Comparison of ENCODE assay signal across 8 cellular contexts in genomic region chr7:99372275-99373085, GRCh38. TPM values are rescaled to one million over a fixed set of nuclear protein-coding genes. Genes with fewer than 3 reads are reported as not detected.
DNase-seq lines count a peak whose midpoint lies in the region; ATAC-seq and TF ChIP-seq lines count a peak whose summit lies in the region.
"Had no signal": no experiment of that assay in that cellular context is flagged by ENCODE, and none has a peak within 500 bp of the region (broad histone marks: within the 10 kb centered on the region; RNA-seq: fewer than 3 reads in every experiment).

No MANE protein-coding gene starts in this region.

- H3K79me2 ChIP-seq in H9 (ENCODE audit: insufficient read depth, low read length): no peaks in the 10 kb centered on the region

- ATAC-seq in WTC11: no peak
- ATAC-seq in heart right ventricle: peak in 3 of 8 donors; percentile 7 to 36 (median 24)
- ATAC-seq in HG03097 (IDR thresholded peaks at IDR 0.05; ENCODE audit: low FRiP score, unreplicated experiment): no peak
- no peak for ATAC-seq in GM19463 (IDR thresholded peaks at IDR 0.05; ENCODE audit: unreplicated experiment)

- H4K8ac ChIP-seq in H9 (replicated peaks; ENCODE audit: insufficient read length, low read depth, low read length): no peak overlapping the region

- H3K27me3 ChIP-seq in H9 (ENCODE audit: insufficient read depth, low read length) (no peaks in the 10 kb centered on the region), heart right ventricle (no peaks in the 10 kb centered on the region), skeletal muscle satellite cell (ENCODE audit: control insufficient read depth, insufficient read depth, low read length) (no peaks in the 10 kb centered on the region)

- H3K9me3 ChIP-seq in H9 (ENCODE audit: control insufficient read depth, low read depth, low read length): no peaks in the 10 kb centered on the region
- no peaks in the 10 kb centered on the region for H3K9me3 ChIP-seq in heart right ventricle
- H3K9me3 ChIP-seq in skeletal muscle satellite cell (replicated peaks; ENCODE audit: low read length): no peaks in the 10 kb centered on the region

- H3K27ac Mint-ChIP-seq in H9: peak overlapping the region in 2 of 3 experiments; percentile 42 to 58; a peak in 3 of 7 replicates
- H3K27ac Mint-ChIP-seq in WTC11: no peak overlapping the region; the same call in 1 of the 2 replicates

- H3K9me3 Mint-ChIP-seq in H9 (no peaks in the 10 kb centered on the region), WTC11 (no peaks in the 10 kb centered on the region)

- H2BK20ac ChIP-seq in H9 (ENCODE audit: low read depth, low read length, poor library complexity, severe bottlenecking): no peak overlapping the region

- TF ChIP-seq CTCF in H9 (conservative IDR thresholded peaks at IDR 0.05): no peak
- TF ChIP-seq CTCF in WTC11 (IDR thresholded peaks at IDR 0.05): no peak
- no peak for TF ChIP-seq CTCF in heart right ventricle (IDR thresholded peaks at IDR 0.05)

- no peak overlapping the region; the same call in 1 of the 2 replicates for H3K14ac ChIP-seq in H9 (ENCODE audit: insufficient read depth, low read length)

- H3K4ac ChIP-seq in H9 (ENCODE audit: low read depth, low read length): no peak overlapping the region

- no peak overlapping the region for H2BK15ac ChIP-seq in H9 (ENCODE audit: low read depth, low read length)

- no peak overlapping the region for H3T11ph ChIP-seq in H9 (ENCODE audit: low read length)

- H3K56ac ChIP-seq in H9 (ENCODE audit: insufficient read length, low read depth, low read length): no peak overlapping the region

- H3K36me3 Mint-ChIP-seq in H9 (ENCODE audit: insufficient read depth in 1 of 3, low read depth in 3 of 3): peaks cover under 1 to 5% (median 3%) of the 10 kb centered on the region in 3 experiments; a peak in 5 of 7 replicates
- H3K36me3 Mint-ChIP-seq in WTC11: peaks cover under 1% of the 10 kb centered on the region

- no peaks in the 10 kb centered on the region for H3K79me1 ChIP-seq in H9 (ENCODE audit: insufficient read depth, low read depth, low read length, poor library complexity, severe bottlenecking)

- H3K23ac ChIP-seq in H9 (ENCODE audit: insufficient read length, low read depth, low read length): no peak overlapping the region

- H2BK120ac ChIP-seq in H9 (ENCODE audit: low read depth, low read length, poor library complexity, severe bottlenecking): no peak overlapping the region

- H2BK5ac ChIP-seq in H9 (ENCODE audit: insufficient read length, low read length): no peak overlapping the region

- peaks cover 13% of the 10 kb centered on the region for H3K27me3 Mint-ChIP-seq in H9 (ENCODE audit: low read depth)
- peaks cover 12% of the 10 kb centered on the region for H3K27me3 Mint-ChIP-seq in WTC11 (ENCODE audit: low read depth)

- POLR2A ChIA-PET in WTC11 (lab: Charles Lee): interaction anchor here (0.5 to 2.0 kb wide), 3 partner anchors 15 to 36 kb away, joined by 3 to 8 read pairs (median 3); partner anchors contain the start of genes BUD31 and PDAP1

- H4K20me1 ChIP-seq in H9 (ENCODE audit: control insufficient read depth, insufficient read depth, insufficient read length): no peaks in the 10 kb centered on the region

- no peak overlapping the region for H2AFZ ChIP-seq in H9 (ENCODE audit: low read length)

- no peak overlapping the region for H3K27ac ChIP-seq in H9 (ENCODE audit: insufficient read length, low read depth, low read length)
- peak overlapping the region in 8 of 10 donors; percentile 16 to 62 (median 45) for H3K27ac ChIP-seq in heart right ventricle

- no peak overlapping the region for H3K4me2 ChIP-seq in H9 (ENCODE audit: insufficient read depth, insufficient read length, low read length)
- peak overlapping the region; percentile 62 for H3K4me2 ChIP-seq in skeletal muscle satellite cell (ENCODE audit: low read length)

- H4K5ac ChIP-seq in H9 (ENCODE audit: insufficient read length, low read depth, low read length): no peak overlapping the region

- H3K4me1 ChIP-seq in H9 (ENCODE audit: insufficient read depth, low read length): no peaks in the 10 kb centered on the region
- H3K4me1 ChIP-seq in heart right ventricle: peaks cover 0 to 38% (median 21%) of the 10 kb centered on the region in 9 donors
- peaks cover 20% of the 10 kb centered on the region for H3K4me1 ChIP-seq in skeletal muscle satellite cell (ENCODE audit: control insufficient read depth, insufficient read depth, low read length)

- H3K23me2 ChIP-seq in H9 (ENCODE audit: insufficient read length, low read depth, low read length, poor library complexity, severe bottlenecking): peaks cover 3% of the 10 kb centered on the region

- H3K4me3 Mint-ChIP-seq in H9 (peak overlapping the region; percentile 70 to 86), WTC11 (peak overlapping the region; percentile 84)

- no peak overlapping the region for H4K91ac ChIP-seq in H9 (ENCODE audit: insufficient read length, low read depth, low read length)

- WGBS in H9 (ENCODE audit: extremely low coverage, insufficient read length, low lambda C conversion rate): no CpG with 5 or more reads among the region's 20 CpGs
- 38 to 52% methylated on average over 20 of the region's 20 CpGs for WGBS in heart right ventricle, 2 donors

- H3K18ac ChIP-seq in H9 (ENCODE audit: insufficient read length, low read depth, low read length): no peak overlapping the region

- no peak overlapping the region for H2BK12ac ChIP-seq in H9 (ENCODE audit: insufficient read length, low read depth, low read length)

- CTCF ChIA-PET in WTC11 (lab: Charles Lee): interaction anchor here (0.7 to 2.7 kb wide), 3 partner anchors 13 to 62 kb away, joined by 3 to 10 read pairs (median 9); no protein-coding TSS in a partner anchor

- intact Hi-C loops in heart right ventricle (cut with DNase I): loop anchor here in 2 of 10 donors (5.0 to 10.0 kb wide), 3 partner anchors 35 to 132 kb away; partner anchors contain the start of genes BUD31 (in 1 of the 2), PDAP1 (in 1 of the 2), ZKSCAN5 (in 1 of the 2) and ZNF394 (in 1 of the 2)

- H3K9ac ChIP-seq in H9 (ENCODE audit: extremely low read depth, insufficient read length, low read length) (no peak overlapping the region), skeletal muscle satellite cell (ENCODE audit: low read depth, low read length) (no peak overlapping the region)

- DNase-seq in H9: no peak
- no peak for DNase-seq in WTC11 (ENCODE audit: low spot score)
- no peak for DNase-seq in heart right ventricle
- no peak for DNase-seq in cerebellar nuclear complex (lab: John Stamatoyannopoulos, UW)
- DNase-seq: occipital lobe had no signal

- peaks cover 0 to 34% (median 8%) of the 10 kb centered on the region in 9 donors for H3K36me3 ChIP-seq in heart right ventricle
- peaks cover 3% of the 10 kb centered on the region for H3K36me3 ChIP-seq in skeletal muscle satellite cell (ENCODE audit: insufficient read depth, low read length)

- H3K4me1 Mint-ChIP-seq in H9: peaks cover 3% of the 10 kb centered on the region in 2 experiments
- peaks cover 10% of the 10 kb centered on the region for H3K4me1 Mint-ChIP-seq in WTC11

- no peak overlapping the region for H2AK5ac ChIP-seq in H9 (ENCODE audit: insufficient read length, low read length)

- peak overlapping the region in 1 of 10 donors; percentile 0 for H3K4me3 ChIP-seq in heart right ventricle
- no peak overlapping the region for H3K4me3 ChIP-seq in skeletal muscle satellite cell (ENCODE audit: low read length)

TF ChIP-seq in WTC11, 78 proteins besides CTCF, POLR2A, EP300 and RAD21 (continues in another document):
- no peak for TF ChIP-seq E2F5 (CRISPR knock-in tag; IDR thresholded peaks at IDR 0.05)
- no peak for TF ChIP-seq CREB1 (CRISPR knock-in tag; IDR thresholded peaks at IDR 0.05)
- TF ChIP-seq ZNF416 (CRISPR knock-in tag; IDR thresholded peaks at IDR 0.05): no peak
- TF ChIP-seq CBFB (CRISPR knock-in tag; IDR thresholded peaks at IDR 0.05; ENCODE audit: low read depth): no peak
- TF ChIP-seq ZBTB21 (CRISPR knock-in tag; IDR thresholded peaks at IDR 0.05; ENCODE audit: borderline replicate concordance): no peak

RNA-seq across cellular contexts. Expression of gene ARPC1B, which starts 2.0 kb away (rescaled TPM):
- total RNA-seq in H9 (2021) (56.3 and 60.7 TPM in 2 replicates), WTC11 (2021) (63.3 to 70.2 TPM (median 66.2 TPM) in 3 replicates), heart right ventricle (10 to 100 TPM; 16.2 to 92.0 (median 19.0) TPM)
- polyA plus RNA-seq in heart right ventricle: 100 to 1,000 TPM in 1 of 2 donors, 10 to 100 TPM in 1; 35.4 to 161 TPM
- 391 and 451 TPM in 2 replicates for total RNA-seq in skeletal muscle satellite cell (2012; rRNA removed)

RNA-seq across cellular contexts. Expression of gene PDAP1, which starts 35.9 kb away (rescaled TPM):
- total RNA-seq in H9 (2021): 150 and 160 TPM in 2 replicates
- 157 to 177 TPM (median 160 TPM) in 3 replicates for total RNA-seq in WTC11 (2021)
- total RNA-seq in heart right ventricle: 100 to 1,000 TPM in 3 of 10 donors, 10 to 100 TPM in 7; 89.7 to 130 (median 97.6) TPM
- polyA plus RNA-seq in heart right ventricle: 100 to 1,000 TPM in 1 of 2 donors, 10 to 100 TPM in 1; 71.4 to 312 TPM
- total RNA-seq in skeletal muscle satellite cell (2012; rRNA removed): 59.6 and 61.2 TPM in 2 replicates

RNA-seq across cellular contexts. Expression of gene BUD31, which starts 36.3 kb away (rescaled TPM):
- total RNA-seq in H9 (2021): 104 TPM in 2 replicates
- total RNA-seq in WTC11 (2021): 98.4 to 99.5 TPM (median 98.7 TPM) in 3 replicates
- 10 to 100 TPM; 28.3 to 59.7 (median 40.9) TPM for total RNA-seq in heart right ventricle
- 100 to 1,000 TPM in 1 of 2 donors, 10 to 100 TPM in 1; 81.7 to 116 TPM for polyA plus RNA-seq in heart right ventricle
- total RNA-seq in skeletal muscle satellite cell (2012; rRNA removed): 114 and 123 TPM in 2 replicates

RNA-seq across cellular contexts. Expression of gene ARPC1A, which starts 46.8 kb away (rescaled TPM):
- 169 TPM in 2 replicates for total RNA-seq in H9 (2021)
- 149 to 160 TPM (median 150 TPM) in 3 replicates for total RNA-seq in WTC11 (2021)
- total RNA-seq in heart right ventricle: 100 to 1,000 TPM; 110 to 147 (median 134) TPM
- 100 to 1,000 TPM in 1 of 2 donors, 10 to 100 TPM in 1; 93.1 to 213 TPM for polyA plus RNA-seq in heart right ventricle
- total RNA-seq in skeletal muscle satellite cell (2012; rRNA removed): 237 and 313 TPM in 2 replicates
